In genomic region chr22:23129149-23129548, GRCh38 we compare ENCODE assay signal across 19 cellular contexts. TPM values are rescaled to one million over a fixed set of nuclear protein-coding genes. Genes with fewer than 3 reads are reported as not detected.
DNase-seq lines count a peak whose midpoint lies in the region; ATAC-seq, FAIRE-seq and TF ChIP-seq lines count a peak whose summit lies in the region.
"Had no signal": no experiment of that assay in that cellular context is flagged by ENCODE, and none has a peak within 500 bp of the region (broad histone marks: within the 10 kb centered on the region; RNA-seq: fewer than 3 reads in every experiment).

No MANE protein-coding gene starts in this region.

- peak in 2 of 3 donors; percentile 14 to 37 for DNase-seq in right lobe of liver
- no peak for DNase-seq in HepG2 (ENCODE audit: low spot score)
- no peak for DNase-seq in effector memory CD8-positive, alpha-beta T cell
- no peak for DNase-seq in neural crest cell (ENCODE audit: low read depth, low spot score)
- no peak for DNase-seq in effector CD4-positive, alpha-beta T cell
- DNase-seq in pons (ENCODE audit: low spot score), result no peak
- no peak for DNase-seq in cerebellar cortex (ENCODE audit: low spot score)
- DNase-seq: DMS79 treated with DMSO at 0.1 percent for 48 hours, GF-D8, HCEC 1CT had no signal

- POLR2A ChIA-PET in HepG2 (lab: Yijun Ruan, JAX), result interaction anchor here (2.3 kb wide), 1 partner anchor 169 kb away, joined by 8 read pairs; no protein-coding TSS in a partner anchor

- H3K27me3 ChIP-seq in right lobe of liver (no peaks in the 10 kb centered on the region), HepG2 (ENCODE audit: control insufficient read depth in 1 of 2, insufficient read depth in 2 of 2, low read length in 2 of 2) (no peaks in the 10 kb centered on the region; a peak in 1 of 5 replicates)
- H3K27me3 ChIP-seq: BLaER1 treated with 17β-estradiol and CSF1 and Interleukin-3, amounts not matched to agents 10 nM and 100 nM had no signal

- no peak for FAIRE-seq in HepG2 (lab: Jason Lieb, UNC)
- FAIRE-seq: H54 had no signal

- no peak for TF ChIP-seq CTCF in right lobe of liver (IDR thresholded peaks at IDR 0.05)
- no peak for TF ChIP-seq CTCF in HepG2 (CRISPR knock-in tag; IDR thresholded peaks at IDR 0.05)
- TF ChIP-seq CTCF in neural crest cell (conservative IDR thresholded peaks at IDR 0.05), result no peak

- H3K4me3 ChIP-seq in right lobe of liver (no peak overlapping the region), HepG2 (replicated peaks in 1 of 3; ENCODE audit: insufficient read depth in 1 of 3, low read depth in 2 of 3, low read length in 3 of 3) (no peak overlapping the region)
- H3K4me3 ChIP-seq: BLaER1 treated with 17β-estradiol and CSF1 and Interleukin-3, amounts not matched to agents 10 nM and 100 nM; GM23338 had no signal

- intact Hi-C loops in right lobe of liver (cut with DNase I) (loop anchor here (5.0 kb wide), 2 partner anchors 167 to 172 kb away; no protein-coding TSS in a partner anchor), HepG2 (cut with micrococcal nuclease; ENCODE audit: unreplicated experiment) (loop anchor here (10.0 kb wide), 1 partner anchor 54 kb away; the partner anchor contains the start of gene GNAZ)

- TF ChIP-seq EP300 in HepG2 (IDR thresholded peaks at IDR 0.05; ENCODE audit: low read depth in 2 of 2, low read length in 2 of 2) (no peak), HepG2 (CRISPR knock-in tag; IDR thresholded peaks at IDR 0.05; ENCODE audit: borderline replicate concordance) (no peak)

- H3K9me3 ChIP-seq in right lobe of liver (no peaks in the 10 kb centered on the region), HepG2 (ENCODE audit: low read length) (no peaks in the 10 kb centered on the region)
- H3K9me3 ChIP-seq: BLaER1 treated with 17β-estradiol and CSF1 and Interleukin-3, amounts not matched to agents 10 nM and 100 nM had no signal

- ATAC-seq in right lobe of liver (no peak), HepG2 (no peak)
- ATAC-seq in effector memory CD8-positive, alpha-beta T cell (replicated peaks), result no peak

- H3K79me2 ChIP-seq in HepG2 (ENCODE audit: insufficient read depth, low read length), result no peaks in the 10 kb centered on the region

- H3K4me1 Mint-ChIP-seq in effector memory CD8-positive, alpha-beta T cell (ENCODE audit: low read depth in 2 of 2), result peaks cover 0 to 4% of the 10 kb centered on the region in 2 donors
- H3K4me1 Mint-ChIP-seq in neural crest cell, result peaks cover 6% of the 10 kb centered on the region

- no peak for TF ChIP-seq POLR2A in right lobe of liver (IDR thresholded peaks at IDR 0.05)
- TF ChIP-seq POLR2A in HepG2 (IDR thresholded peaks at IDR 0.05; ENCODE audit: insufficient read depth in 1 of 2, low read depth in 2 of 2, low read length in 2 of 2), result no peak

- no peak overlapping the region for H3K27ac ChIP-seq in right lobe of liver
- H3K27ac ChIP-seq in HepG2 (ENCODE audit: extremely low read length, insufficient read depth, low read length), result no peak overlapping the region
- H3K27ac ChIP-seq in temporal lobe (ENCODE audit: low read depth, low read length), result peak overlapping the region; percentile 83
- H3K27ac ChIP-seq: BLaER1 treated with 17β-estradiol and CSF1 and Interleukin-3, amounts not matched to agents 10 nM and 100 nM had no signal

- H3K4me1 ChIP-seq in right lobe of liver (peaks cover 0 to 7% (median 0%) of the 10 kb centered on the region in 4 donors), HepG2 (ENCODE audit: insufficient read depth, low read length) (peaks cover 5% of the 10 kb centered on the region; the same call in 1 of the 2 replicates)

- H3K4me2 ChIP-seq in HepG2 (ENCODE audit: low read depth, low read length), result no peak overlapping the region
- H3K4me2 ChIP-seq: BLaER1 treated with 17β-estradiol and CSF1 and Interleukin-3, amounts not matched to agents 10 nM and 100 nM; GM23338 had no signal

- H3K36me3 ChIP-seq in right lobe of liver, result no peaks in the 10 kb centered on the region
- H3K36me3 ChIP-seq in HepG2 (replicated peaks in 1 of 2; ENCODE audit: control insufficient read depth in 1 of 2, insufficient read depth in 2 of 2, low read length in 2 of 2), result no peaks in the 10 kb centered on the region
- H3K36me3 ChIP-seq: BLaER1 treated with 17β-estradiol and CSF1 and Interleukin-3, amounts not matched to agents 10 nM and 100 nM had no signal

- no peak overlapping the region for H2AFZ ChIP-seq in HepG2 (ENCODE audit: low read length)
- H2AFZ ChIP-seq: GM23338 had no signal

- H3K27ac Mint-ChIP-seq in effector memory CD8-positive, alpha-beta T cell, result peak overlapping the region; percentile 77 to 80
- H3K27ac Mint-ChIP-seq in neural crest cell (ENCODE audit: unreplicated experiment), result no peak overlapping the region
- H3K27ac Mint-ChIP-seq: CD8-positive, alpha-beta T cell; GM23338 had no signal

- H4K20me1 ChIP-seq in HepG2 (ENCODE audit: insufficient read depth, low read length), result no peaks in the 10 kb centered on the region
- H4K20me1 ChIP-seq: BLaER1 treated with 17β-estradiol and CSF1 and Interleukin-3, amounts not matched to agents 10 nM and 100 nM had no signal

- no peak overlapping the region for H3K4me3 Mint-ChIP-seq in effector memory CD8-positive, alpha-beta T cell
- H3K4me3 Mint-ChIP-seq in neural crest cell, result peak overlapping the region; percentile 15
- H3K4me3 Mint-ChIP-seq: B cell; CD8-positive, alpha-beta T cell; GM23338 had no signal

- no peaks in the 10 kb centered on the region for H3K27me3 Mint-ChIP-seq in effector memory CD8-positive, alpha-beta T cell
- H3K27me3 Mint-ChIP-seq in neural crest cell (ENCODE audit: low read depth), result peaks cover 3% of the 10 kb centered on the region
- H3K27me3 Mint-ChIP-seq: B cell had no signal

- no peak for TF ChIP-seq RAD21 in HepG2 (CRISPR knock-in tag; IDR thresholded peaks at IDR 0.05)

- in situ Hi-C loops in HepG2 (cut with HindIII; ENCODE audit: extremely low pct_ligation_motif_present, low pct_unique_long_range_greater_than_20kb), result loop anchor here (5.0 to 10.0 kb wide), 2 partner anchors 172 to 284 kb away; no protein-coding TSS in a partner anchor

- no TSS peak for BruUV-seq in HepG2 (replicated peaks; lab: Mats Ljungman, UMichigan)

- 82% methylated on average over 6 of the region's 10 CpGs for WGBS in right lobe of liver (ENCODE audit: insufficient coverage, low coverage, low lambda C conversion rate, missing lambda C conversion rate)
- WGBS in HepG2 (ENCODE audit: low lambda C conversion rate), result 51% methylated on average over 8 of the region's 10 CpGs

- H3K9ac ChIP-seq in HepG2 (ENCODE audit: insufficient read depth, low read depth, low read length), result no peak overlapping the region

- CTCF ChIA-PET in HepG2 (lab: Yijun Ruan, JAX; ENCODE audit: low intra/inter-chr PET ratio, low total read pairs), result interaction anchor here (1.0 to 6.5 kb wide), 4 partner anchors 45 to 173 kb away, joined by 3 to 299 read pairs (median 9); no protein-coding TSS in a partner anchor

- no peaks in the 10 kb centered on the region for H3K9me3 Mint-ChIP-seq in effector memory CD8-positive, alpha-beta T cell
- H3K9me3 Mint-ChIP-seq in neural crest cell, result no peaks in the 10 kb centered on the region
- H3K9me3 Mint-ChIP-seq: CD8-positive, alpha-beta T cell had no signal

- no peaks in the 10 kb centered on the region for H3K36me3 Mint-ChIP-seq in effector memory CD8-positive, alpha-beta T cell (ENCODE audit: insufficient read depth)
- H3K36me3 Mint-ChIP-seq in neural crest cell (ENCODE audit: low read depth), result no peaks in the 10 kb centered on the region
- H3K36me3 Mint-ChIP-seq: CD8-positive, alpha-beta T cell had no signal

RNA-seq across cellular contexts. Expression of gene RSPH14, which starts 12.6 kb away (rescaled TPM):
- total RNA-seq in right lobe of liver (not detected), HepG2 (2016; rRNA removed; fragmentation: Illumina TruSeq; extraction: Trizol) (1.1 and 1.3 TPM in 2 replicates), neural crest cell (0.86 and 2.9 TPM in 2 replicates), temporal lobe (2.7 TPM)
- 0.35 and 0.71 TPM in 2 replicates for total RNA-seq in HepG2 (2016; cell fraction: cytosol; rRNA removed; fragmentation: Illumina TruSeq; extraction: Trizol; ENCODE audit: low read depth)
- total RNA-seq in HepG2 (2016; cell fraction: insoluble cytoplasmic fraction; rRNA removed; fragmentation: Illumina TruSeq; extraction: Trizol), result 0.67 and 1.0 TPM in 2 replicates
- 0.40 and 1.1 TPM in 2 replicates for total RNA-seq in HepG2 (2016; cell fraction: membrane; rRNA removed; fragmentation: Illumina TruSeq; extraction: Trizol)
- total RNA-seq in HepG2 (2016; cell fraction: nucleus; rRNA removed; fragmentation: Illumina TruSeq; extraction: Trizol), result 0.94 TPM in 1 of 2 replicates, not detected in the other
- 0.86 and 1.2 TPM in 2 replicates for polyA plus RNA-seq in HepG2 (2011; rRNA removed)
- 0.55 and 0.93 TPM in 2 replicates for polyA plus RNA-seq in HepG2 (2011; cell fraction: cytosol; rRNA removed)
- 0.48 and 0.50 TPM in 2 replicates for polyA plus RNA-seq in HepG2 (2011; cell fraction: nucleus; rRNA removed)
- polyA plus RNA-seq in HepG2 (2012), result 0.58 and 2.0 TPM in 2 replicates
- polyA plus RNA-seq in HepG2 (2016; cell fraction: cytosol; fragmentation: Illumina TruSeq; extraction: Trizol; ENCODE audit: low read depth), result 0.60 and 0.71 TPM in 2 replicates
- polyA plus RNA-seq in HepG2 (2016; cell fraction: insoluble cytoplasmic fraction; fragmentation: Illumina TruSeq; extraction: Trizol; ENCODE audit: low read depth), result 0.40 and 1.1 TPM in 2 replicates
- 0.47 and 2.4 TPM in 2 replicates for polyA plus RNA-seq in HepG2 (2016; cell fraction: membrane; fragmentation: Illumina TruSeq; extraction: Trizol; ENCODE audit: low read depth)
- 1.6 and 2.0 TPM in 2 replicates for polyA plus RNA-seq in HepG2 (2016; cell fraction: nucleus; fragmentation: Illumina TruSeq; extraction: Trizol; ENCODE audit: insufficient read depth, low read depth)
- polyA minus RNA-seq in HepG2 (2011; rRNA and poly(A)+ RNA removed; ENCODE audit: low replicate concordance), result 1.4 TPM in 1 of 2 replicates, not detected in the other
- not detected in 2 replicates for polyA minus RNA-seq in HepG2 (2011; cell fraction: cytosol; rRNA and poly(A)+ RNA removed)
- polyA minus RNA-seq in HepG2 (2011; cell fraction: nucleus; rRNA and poly(A)+ RNA removed), result 1.0 and 1.4 TPM in 2 replicates
- total RNA-seq: A172, B cell, Calu3, GM23338, HT-29 had no signal

RNA-seq across cellular contexts. Expression of gene RAB36, which starts 16.1 kb away (rescaled TPM):
- total RNA-seq in right lobe of liver, result under 1 TPM; 0.07 to 0.65 (median 0.19) TPM
- total RNA-seq in HepG2 (2016; rRNA removed; fragmentation: Illumina TruSeq; extraction: Trizol), result 0.20 and 0.24 TPM in 2 replicates
- total RNA-seq in HepG2 (2016; cell fraction: cytosol; rRNA removed; fragmentation: Illumina TruSeq; extraction: Trizol; ENCODE audit: low read depth), result 0.10 TPM in 1 of 2 replicates, not detected in the other
- total RNA-seq in HepG2 (2016; cell fraction: insoluble cytoplasmic fraction; rRNA removed; fragmentation: Illumina TruSeq; extraction: Trizol), result 0.24 and 0.37 TPM in 2 replicates
- 0.12 and 0.17 TPM in 2 replicates for total RNA-seq in HepG2 (2016; cell fraction: membrane; rRNA removed; fragmentation: Illumina TruSeq; extraction: Trizol)
- 0.19 TPM in 2 replicates for total RNA-seq in HepG2 (2016; cell fraction: nucleus; rRNA removed; fragmentation: Illumina TruSeq; extraction: Trizol)
- 0.86 and 1.0 TPM in 2 replicates for polyA plus RNA-seq in HepG2 (2011; rRNA removed)
- polyA plus RNA-seq in HepG2 (2011; cell fraction: cytosol; rRNA removed), result 0.74 and 0.89 TPM in 2 replicates
- polyA plus RNA-seq in HepG2 (2011; cell fraction: nucleus; rRNA removed), result 0.59 and 0.71 TPM in 2 replicates
- 0.49 and 0.95 TPM in 2 replicates for polyA plus RNA-seq in HepG2 (2012)
- polyA plus RNA-seq in HepG2 (2016; cell fraction: cytosol; fragmentation: Illumina TruSeq; extraction: Trizol; ENCODE audit: low read depth), result 0.03 and 0.05 TPM in 2 replicates
- polyA plus RNA-seq in HepG2 (2016; cell fraction: insoluble cytoplasmic fraction; fragmentation: Illumina TruSeq; extraction: Trizol; ENCODE audit: low read depth), result 0.22 and 0.23 TPM in 2 replicates
- 0.14 and 0.15 TPM in 2 replicates for polyA plus RNA-seq in HepG2 (2016; cell fraction: membrane; fragmentation: Illumina TruSeq; extraction: Trizol; ENCODE audit: low read depth)
- 0.19 and 0.33 TPM in 2 replicates for polyA plus RNA-seq in HepG2 (2016; cell fraction: nucleus; fragmentation: Illumina TruSeq; extraction: Trizol; ENCODE audit: insufficient read depth, low read depth)
- polyA minus RNA-seq in HepG2 (2011; rRNA and poly(A)+ RNA removed; ENCODE audit: low replicate concordance), result 0.02 and 2.6 TPM in 2 replicates
- polyA minus RNA-seq in HepG2 (2011; cell fraction: cytosol; rRNA and poly(A)+ RNA removed), result 0.44 and 0.49 TPM in 2 replicates
- 0.37 and 0.64 TPM in 2 replicates for polyA minus RNA-seq in HepG2 (2011; cell fraction: nucleus; rRNA and poly(A)+ RNA removed)
- 13.5 and 14.4 TPM in 2 replicates for total RNA-seq in neural crest cell
- total RNA-seq in temporal lobe, result 4.9 TPM

RNA-seq across cellular contexts. Expression of gene BCR, which starts 51.2 kb away (rescaled TPM):
- total RNA-seq in right lobe of liver (10 to 100 TPM; 22.7 to 28.8 (median 24.3) TPM), HepG2 (2016; rRNA removed; fragmentation: Illumina TruSeq; extraction: Trizol) (33.6 and 35.4 TPM in 2 replicates), neural crest cell (49.5 and 54.2 TPM in 2 replicates), temporal lobe (52.6 TPM)
- total RNA-seq in HepG2 (2016; cell fraction: cytosol; rRNA removed; fragmentation: Illumina TruSeq; extraction: Trizol; ENCODE audit: low read depth), result 10.9 and 12.3 TPM in 2 replicates
- total RNA-seq in HepG2 (2016; cell fraction: insoluble cytoplasmic fraction; rRNA removed; fragmentation: Illumina TruSeq; extraction: Trizol), result 29.4 and 37.4 TPM in 2 replicates
- 17.4 and 22.3 TPM in 2 replicates for total RNA-seq in HepG2 (2016; cell fraction: membrane; rRNA removed; fragmentation: Illumina TruSeq; extraction: Trizol)
- 26.4 and 32.2 TPM in 2 replicates for total RNA-seq in HepG2 (2016; cell fraction: nucleus; rRNA removed; fragmentation: Illumina TruSeq; extraction: Trizol)
- 19.9 and 21.9 TPM in 2 replicates for polyA plus RNA-seq in HepG2 (2011; rRNA removed)
- polyA plus RNA-seq in HepG2 (2011; cell fraction: cytosol; rRNA removed), result 28.9 and 33.8 TPM in 2 replicates
- 66.0 and 71.9 TPM in 2 replicates for polyA plus RNA-seq in HepG2 (2011; cell fraction: nucleus; rRNA removed)
- polyA plus RNA-seq in HepG2 (2012), result 21.2 and 25.3 TPM in 2 replicates
- polyA plus RNA-seq in HepG2 (2016; cell fraction: cytosol; fragmentation: Illumina TruSeq; extraction: Trizol; ENCODE audit: low read depth), result 2.3 and 4.6 TPM in 2 replicates
- 26.5 and 34.8 TPM in 2 replicates for polyA plus RNA-seq in HepG2 (2016; cell fraction: insoluble cytoplasmic fraction; fragmentation: Illumina TruSeq; extraction: Trizol; ENCODE audit: low read depth)
- 11.6 and 12.9 TPM in 2 replicates for polyA plus RNA-seq in HepG2 (2016; cell fraction: membrane; fragmentation: Illumina TruSeq; extraction: Trizol; ENCODE audit: low read depth)
- polyA plus RNA-seq in HepG2 (2016; cell fraction: nucleus; fragmentation: Illumina TruSeq; extraction: Trizol; ENCODE audit: insufficient read depth, low read depth), result 45.4 and 51.6 TPM in 2 replicates
- 67.7 and 82.7 TPM in 2 replicates for polyA minus RNA-seq in HepG2 (2011; rRNA and poly(A)+ RNA removed; ENCODE audit: low replicate concordance)
- 43.0 and 57.5 TPM in 2 replicates for polyA minus RNA-seq in HepG2 (2011; cell fraction: cytosol; rRNA and poly(A)+ RNA removed)
- polyA minus RNA-seq in HepG2 (2011; cell fraction: nucleus; rRNA and poly(A)+ RNA removed), result 24.6 and 32.1 TPM in 2 replicates

RNA-seq across cellular contexts. Expression of gene GNAZ, which starts 58.8 kb away (rescaled TPM):
- total RNA-seq in right lobe of liver (1 to 10 TPM in 2 of 6 experiments, under 1 TPM in 4; 0.15 to 1.5 (median 0.53) TPM), HepG2 (2016; rRNA removed; fragmentation: Illumina TruSeq; extraction: Trizol) (22.3 and 22.8 TPM in 2 replicates), neural crest cell (25.2 and 25.5 TPM in 2 replicates), temporal lobe (124 TPM)
- total RNA-seq in HepG2 (2016; cell fraction: cytosol; rRNA removed; fragmentation: Illumina TruSeq; extraction: Trizol; ENCODE audit: low read depth), result 16.3 and 16.9 TPM in 2 replicates
- total RNA-seq in HepG2 (2016; cell fraction: insoluble cytoplasmic fraction; rRNA removed; fragmentation: Illumina TruSeq; extraction: Trizol), result 19.4 and 21.2 TPM in 2 replicates
- 39.6 and 41.4 TPM in 2 replicates for total RNA-seq in HepG2 (2016; cell fraction: membrane; rRNA removed; fragmentation: Illumina TruSeq; extraction: Trizol)
- 11.5 and 12.9 TPM in 2 replicates for total RNA-seq in HepG2 (2016; cell fraction: nucleus; rRNA removed; fragmentation: Illumina TruSeq; extraction: Trizol)
- polyA plus RNA-seq in HepG2 (2011; rRNA removed), result 11.4 and 16.2 TPM in 2 replicates
- polyA plus RNA-seq in HepG2 (2011; cell fraction: cytosol; rRNA removed), result 16.1 and 16.8 TPM in 2 replicates
- 10.1 and 15.9 TPM in 2 replicates for polyA plus RNA-seq in HepG2 (2011; cell fraction: nucleus; rRNA removed)
- 10.4 and 16.9 TPM in 2 replicates for polyA plus RNA-seq in HepG2 (2012)
- polyA plus RNA-seq in HepG2 (2016; cell fraction: cytosol; fragmentation: Illumina TruSeq; extraction: Trizol; ENCODE audit: low read depth), result 10.5 and 11.3 TPM in 2 replicates
- polyA plus RNA-seq in HepG2 (2016; cell fraction: insoluble cytoplasmic fraction; fragmentation: Illumina TruSeq; extraction: Trizol; ENCODE audit: low read depth), result 20.3 and 22.4 TPM in 2 replicates
- 27.3 and 30.4 TPM in 2 replicates for polyA plus RNA-seq in HepG2 (2016; cell fraction: membrane; fragmentation: Illumina TruSeq; extraction: Trizol; ENCODE audit: low read depth)
- 19.7 and 20.5 TPM in 2 replicates for polyA plus RNA-seq in HepG2 (2016; cell fraction: nucleus; fragmentation: Illumina TruSeq; extraction: Trizol; ENCODE audit: insufficient read depth, low read depth)
- 9.8 and 19.7 TPM in 2 replicates for polyA minus RNA-seq in HepG2 (2011; rRNA and poly(A)+ RNA removed; ENCODE audit: low replicate concordance)
- polyA minus RNA-seq in HepG2 (2011; cell fraction: cytosol; rRNA and poly(A)+ RNA removed), result 10.9 and 12.2 TPM in 2 replicates
- 5.7 and 8.5 TPM in 2 replicates for polyA minus RNA-seq in HepG2 (2011; cell fraction: nucleus; rRNA and poly(A)+ RNA removed)
- total RNA-seq: CD8-positive, alpha-beta T cell had no signal

Comparison
In these comparisons a context has a peak if more than half of its experiments do, and no peak if none do; other contexts are left out.
1. DNase-seq: peak in right lobe of liver (2 of 3); none in HepG2 (single experiment), effector memory CD8-positive, alpha-beta T cell (0 of 3), neural crest cell (single experiment), effector CD4-positive, alpha-beta T cell (single experiment), pons (single experiment) and cerebellar cortex (single experiment).